In the genomic region with DNA sequence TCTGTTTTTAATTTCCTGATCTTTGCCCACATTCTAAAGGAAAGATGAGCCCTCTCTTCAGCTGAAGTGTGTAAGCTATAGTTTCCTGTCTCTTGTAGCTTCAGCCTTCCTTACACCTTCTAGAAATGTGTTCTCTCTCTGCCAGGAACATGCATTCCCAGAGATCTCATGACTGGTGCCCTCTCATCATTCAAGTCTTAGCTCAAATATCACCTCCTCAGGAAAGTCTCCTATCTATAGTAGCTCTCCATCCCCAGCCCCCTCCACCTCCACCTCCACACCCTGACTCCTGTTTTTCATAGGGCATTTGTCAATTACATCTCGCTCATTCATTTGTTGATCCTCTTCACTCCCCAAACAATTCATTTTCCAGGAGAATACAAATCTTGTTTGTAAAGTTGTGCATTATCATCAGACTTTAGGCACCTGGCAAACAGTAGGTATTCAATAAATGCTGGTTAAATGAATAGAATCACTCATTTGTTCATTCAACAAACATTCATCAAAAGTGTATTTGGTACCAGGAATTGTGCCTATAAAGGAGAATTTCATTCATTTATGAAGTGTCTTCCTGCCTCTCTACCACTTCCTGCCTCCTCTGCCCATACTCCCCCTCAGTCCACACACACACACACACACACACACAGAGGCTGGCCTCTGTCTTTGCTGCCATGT, we compare ENCODE assay signal across 14 cellular contexts.
DNase-seq lines count a peak whose midpoint lies in the region; ATAC-seq, FAIRE-seq and TF ChIP-seq lines count a peak whose summit lies in the region.
"Had no signal": no experiment of that assay in that cellular context is flagged by ENCODE, and none has a peak within 500 bp of the region (broad histone marks: within the 10 kb centered on the region; RNA-seq: fewer than 3 reads in every experiment).

No MANE protein-coding gene starts in this region.

- H3K4me3 ChIP-seq in HepG2 (replicated peaks in 1 of 3; ENCODE audit: insufficient read depth in 1 of 3, low read depth in 2 of 3, low read length in 3 of 3) (0 out of 6 replicates have a peak overlapping the region, but pooled peaks of 1 of the 3 experiments have one; percentile 51), right lobe of liver (no peak overlapping the region), trophoblast cell (ENCODE audit: low read depth, low read length) (no peak overlapping the region)
- H3K4me3 ChIP-seq: thyroid gland had no signal

- no peak overlapping the region for H3K4ac ChIP-seq in trophoblast cell (ENCODE audit: low read depth, low read length)

- no peaks in the 10 kb centered on the region for H3K9me3 Mint-ChIP-seq in chondrocyte (ENCODE audit: low read depth)
- H3K9me3 Mint-ChIP-seq: neural crest cell had no signal

- H3K4me1 Mint-ChIP-seq in chondrocyte (ENCODE audit: low read depth) = peaks cover 30% of the 10 kb centered on the region

- peak overlapping the region; percentile 3 for H2BK120ac ChIP-seq in trophoblast cell (ENCODE audit: insufficient read depth, low read length, poor library complexity)

- H3K27me3 Mint-ChIP-seq in chondrocyte (ENCODE audit: low read depth) = no peaks in the 10 kb centered on the region

- no peak for FAIRE-seq in HepG2 (lab: Jason Lieb, UNC)
- FAIRE-seq: bronchial epithelial cell, TTC549 had no signal

- no peak for TF ChIP-seq RAD21 in HepG2 (CRISPR knock-in tag; IDR thresholded peaks at IDR 0.05)

- H3K4me2 ChIP-seq in HepG2 (ENCODE audit: low read depth, low read length) = peak overlapping the region; percentile 90
- H3K4me2 ChIP-seq in trophoblast cell (ENCODE audit: low read length) = no peak overlapping the region

- H3K9me3 ChIP-seq in HepG2 (ENCODE audit: low read length) (no peaks in the 10 kb centered on the region), right lobe of liver (no peaks in the 10 kb centered on the region), trophoblast cell (ENCODE audit: insufficient read depth, low read depth, low read length) (no peaks in the 10 kb centered on the region)
- H3K9me3 ChIP-seq: thyroid gland had no signal

- intact Hi-C loops in HepG2 (cut with micrococcal nuclease; ENCODE audit: unreplicated experiment) = loop anchor here (5.0 kb wide), 2 partner anchors 161 to 196 kb away; partner anchors contain the start of gene CCDC34
- intact Hi-C loops in right lobe of liver (cut with DNase I) = no loop called here

- no peaks in the 10 kb centered on the region for H3K27me3 ChIP-seq in HepG2 (ENCODE audit: control insufficient read depth in 1 of 2, insufficient read depth in 2 of 2, low read length in 2 of 2)
- H3K27me3 ChIP-seq in right lobe of liver = no peaks in the 10 kb centered on the region
- no peaks in the 10 kb centered on the region for H3K27me3 ChIP-seq in trophoblast cell (ENCODE audit: insufficient read depth, low read length)
- H3K27me3 ChIP-seq: thyroid gland had no signal

- ATAC-seq in HepG2 = no peak
- ATAC-seq in right lobe of liver = no peak
- ATAC-seq in HG02763 (IDR thresholded peaks at IDR 0.05; ENCODE audit: unreplicated experiment) = no peak

- 48% methylated on average over 1 of the region's 1 CpG for WGBS in HepG2 (ENCODE audit: low lambda C conversion rate)
- WGBS in right lobe of liver (ENCODE audit: insufficient coverage, low coverage, low lambda C conversion rate, missing lambda C conversion rate) = 92% methylated on average over 1 of the region's 1 CpG
- WGBS in trophoblast cell (ENCODE audit: extremely low coverage, insufficient coverage, insufficient read length) = no CpG with 5 or more reads among the region's 1 CpG

- H2AFZ ChIP-seq in HepG2 (ENCODE audit: low read length) (no peak overlapping the region), trophoblast cell (ENCODE audit: insufficient read depth, low read length, poor library complexity) (no peak overlapping the region)

- no peak overlapping the region for H3K14ac ChIP-seq in trophoblast cell (ENCODE audit: low read length)

- H3K23ac ChIP-seq in trophoblast cell (ENCODE audit: low read length) = no peak overlapping the region

- H2BK12ac ChIP-seq in trophoblast cell (ENCODE audit: low read length) = peak overlapping the region; percentile 15

- POLR2A ChIA-PET in HepG2 (lab: Yijun Ruan, JAX) = interaction anchor here (1.3 to 1.4 kb wide), 2 partner anchors 14 to 272 kb away, joined by 6 to 9 read pairs; partner anchors contain the start of gene LGR4

- no peak overlapping the region for H4K12ac ChIP-seq in trophoblast cell (ENCODE audit: low read depth, low read length)

- H4K20me1 ChIP-seq in HepG2 (ENCODE audit: insufficient read depth, low read length) = no peaks in the 10 kb centered on the region

- TF ChIP-seq POLR2A in HepG2 (IDR thresholded peaks at IDR 0.05; ENCODE audit: insufficient read depth in 1 of 2, low read depth in 2 of 2, low read length in 2 of 2) (no peak), right lobe of liver (IDR thresholded peaks at IDR 0.05) (no peak)

- H3K9ac ChIP-seq in HepG2 (ENCODE audit: insufficient read depth, low read depth, low read length) = no peak overlapping the region
- no peak overlapping the region for H3K9ac ChIP-seq in trophoblast cell (ENCODE audit: low read length)

- in situ Hi-C loops in HepG2 (cut with HindIII; ENCODE audit: extremely low pct_ligation_motif_present, low pct_unique_long_range_greater_than_20kb) = loop anchor here (5.0 kb wide), 1 partner anchor 91 kb away; no protein-coding TSS in a partner anchor

- H3K79me1 ChIP-seq in trophoblast cell (ENCODE audit: low read length) = peaks cover 9% of the 10 kb centered on the region

- peak overlapping the region; percentile 4 for H2BK5ac ChIP-seq in trophoblast cell (ENCODE audit: low read depth, low read length, poor library complexity)

- no peak overlapping the region for H3K18ac ChIP-seq in trophoblast cell (ENCODE audit: low read length)

- TF ChIP-seq CTCF in HepG2 (CRISPR knock-in tag; IDR thresholded peaks at IDR 0.05) = no peak
- no peak for TF ChIP-seq CTCF in right lobe of liver (IDR thresholded peaks at IDR 0.05)
- TF ChIP-seq CTCF in chondrocyte (IDR thresholded peaks at IDR 0.05) = no peak

- DNase-seq in HepG2 (ENCODE audit: low spot score) (no peak), right lobe of liver (no peak), chondrocyte (ENCODE audit: low spot score) (no peak), trophoblast cell (no peak), SK-N-DZ (ENCODE audit: low spot score) (no peak), NCI-H2196 treated with DMSO at 0.1 percent for 48 hours (lab: John Stamatoyannopoulos, UW; ENCODE audit: unreplicated experiment) (no peak), AG08396 (ENCODE audit: low spot score) (no peak)
- DNase-seq: activated gamma-delta T cell treated with Interleukin-2 at 50 U/mL for 16 hours; stimulated activated CD4-positive, alpha-beta T cell treated with anti-CD3 and anti-CD28 coated beads, Interleukin-12 subunit alpha, Interleukin-12 subunit beta, amount 100 ng/mL, for 4 hours; thyroid gland had no signal

- H4K8ac ChIP-seq in trophoblast cell (ENCODE audit: low read depth, low read length) = peak overlapping the region; percentile 4

- H3K4me1 ChIP-seq in HepG2 (ENCODE audit: insufficient read depth, low read length) (peaks cover 46% of the 10 kb centered on the region), right lobe of liver (peaks cover 0 to 14% (median 0%) of the 10 kb centered on the region in 4 donors), trophoblast cell (ENCODE audit: control insufficient read depth in 1 of 2, insufficient read depth in 2 of 2, low read length in 2 of 2) (peaks cover 15 to 28% of the 10 kb centered on the region in 2 experiments)

- H2AK5ac ChIP-seq in trophoblast cell (ENCODE audit: low read length) = no peak overlapping the region

- no peaks in the 10 kb centered on the region for H3K36me3 Mint-ChIP-seq in chondrocyte (ENCODE audit: low read depth)

- no peaks in the 10 kb centered on the region for H3K36me3 ChIP-seq in HepG2 (replicated peaks in 1 of 2; ENCODE audit: control insufficient read depth in 1 of 2, insufficient read depth in 2 of 2, low read length in 2 of 2)
- H3K36me3 ChIP-seq in right lobe of liver = no peaks in the 10 kb centered on the region
- no peaks in the 10 kb centered on the region for H3K36me3 ChIP-seq in trophoblast cell (ENCODE audit: control insufficient read depth in 1 of 2, insufficient read depth in 2 of 2, low read length in 2 of 2)
- H3K36me3 ChIP-seq: thyroid gland had no signal

- H3K79me2 ChIP-seq in HepG2 (ENCODE audit: insufficient read depth, low read length) = no peaks in the 10 kb centered on the region
- no peaks in the 10 kb centered on the region for H3K79me2 ChIP-seq in trophoblast cell (ENCODE audit: control insufficient read depth, insufficient read depth, low read length, poor library complexity)

- H4K91ac ChIP-seq in trophoblast cell (ENCODE audit: low read depth, low read length) = peak overlapping the region; percentile 21

- CTCF ChIA-PET in HepG2 (lab: Yijun Ruan, JAX; ENCODE audit: low intra/inter-chr PET ratio, low total read pairs) = no interaction called here

- H3K4me3 Mint-ChIP-seq in chondrocyte (ENCODE audit: unreplicated experiment) = no peak overlapping the region
- H3K4me3 Mint-ChIP-seq: neural crest cell had no signal

- H3K27ac Mint-ChIP-seq in chondrocyte (ENCODE audit: unreplicated experiment) = peak overlapping the region; percentile 19

- TF ChIP-seq EP300 in HepG2 (IDR thresholded peaks at IDR 0.05; ENCODE audit: low read depth in 2 of 2, low read length in 2 of 2) (no peak), HepG2 (CRISPR knock-in tag; IDR thresholded peaks at IDR 0.05; ENCODE audit: borderline replicate concordance) (no peak)

- no TSS peak for BruUV-seq in HepG2 (replicated peaks; lab: Mats Ljungman, UMichigan)

- H3K27ac ChIP-seq in HepG2 (ENCODE audit: extremely low read length, insufficient read depth, low read length) (peak overlapping the region; percentile 46), right lobe of liver (no peak overlapping the region), trophoblast cell (ENCODE audit: low read depth, low read length) (peak overlapping the region; percentile 8)
- H3K27ac ChIP-seq: thyroid gland had no signal

TF ChIP-seq in HepG2, 621 proteins besides CTCF, POLR2A, EP300 and RAD21 (continues in another document):
- TF ChIP-seq SALL2 (CRISPR knock-in tag; IDR thresholded peaks at IDR 0.05) (no peak), ZBTB46 (CRISPR knock-in tag; IDR thresholded peaks at IDR 0.05; ENCODE audit: borderline replicate concordance) (no peak), HDAC1 (CRISPR knock-in tag; IDR thresholded peaks at IDR 0.05) (peak; percentile 31; the same call in 1 of the 2 replicates)

Comparison
In these comparisons a context has a peak if more than half of its experiments do, and no peak if none do; other contexts are left out.
1. H3K27ac ChIP-seq: peak in HepG2 (single experiment) and trophoblast cell (single experiment); none in right lobe of liver (0 of 3).